In the genomic region with DNA sequence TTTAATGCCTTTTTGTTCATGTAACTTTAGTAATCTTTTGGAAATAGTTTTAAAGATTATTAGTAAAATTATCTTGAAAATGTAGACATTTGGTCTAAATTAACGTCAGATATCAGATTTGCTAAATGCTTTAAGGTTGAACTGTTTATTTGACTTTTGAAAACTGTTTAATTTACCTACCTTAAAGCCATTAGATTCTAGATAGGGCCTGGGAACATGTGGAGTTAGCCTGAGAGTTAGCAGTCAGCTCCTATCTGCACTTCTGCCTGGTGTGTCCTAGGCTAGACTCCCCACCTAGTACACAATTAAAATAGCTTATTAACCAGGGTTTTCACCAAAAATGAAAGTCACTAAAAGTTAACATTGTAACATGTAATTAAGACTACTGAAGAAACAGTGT, we compare ENCODE assay signal across 9 cellular contexts. TPM values are rescaled to one million over a fixed set of nuclear protein-coding genes. Genes with fewer than 3 reads are reported as not detected.
"Had no signal": no experiment of that assay in that cellular context is flagged by ENCODE, and none has a peak within 500 bp of the region (broad histone marks: within the 10 kb centered on the region; RNA-seq: fewer than 3 reads in every experiment).

No MANE protein-coding gene starts in this region.

- H3K27ac ChIP-seq: HL-60, KMS-11 had no signal

- H3K4me3 Mint-ChIP-seq: IgD-negative memory B cell had no signal

- ATAC-seq: HepG2, K562 had no signal

- DNase-seq: IMR-90, KBM-7, KG1 had no signal

- H3K4me1 Mint-ChIP-seq: IgD-negative memory B cell had no signal

- H3K9me3 Mint-ChIP-seq: IgD-negative memory B cell had no signal

- H3K27ac Mint-ChIP-seq: IgD-negative memory B cell had no signal

- H3K4me2 ChIP-seq: KMS-11 had no signal

- H3K9ac ChIP-seq: KMS-11 had no signal

- FAIRE-seq: HepG2, HTR-8/SVneo, K562 had no signal

- H3K4me3 ChIP-seq: K562 had no signal

RNA-seq across cellular contexts. Expression of gene CFAP20DC, which starts 53.7 kb away (rescaled TPM):
- total RNA-seq: HepG2 had no signal
- polyA plus RNA-seq: HepG2 had no signal
